Comparison of ENCODE assay signal across 16 cellular contexts in genomic region chr11:74538680-74539079, GRCh38.
"Had no signal": no experiment of that assay in that cellular context is flagged by ENCODE, and none has a peak within 500 bp of the region (broad histone marks: within the 10 kb centered on the region; RNA-seq: fewer than 3 reads in every experiment).

No MANE protein-coding gene starts in this region.

- DNase-seq: activated CD4-positive, alpha-beta T cell treated with anti-CD3 and anti-CD28 coated beads for 4 hours; activated CD8-positive, alpha-beta T cell treated with anti-CD3 and anti-CD28 coated beads, Interleukin-2, amount 10 ng/mL, durations not matched to agents 7 days and 5 days; activated naive CD4-positive, alpha-beta T cell treated with Interleukin-2 at 50 U/mL for 16 hours; central memory CD4-positive, alpha-beta T cell; cortex of kidney; effector memory CD8-positive, alpha-beta T cell; gastrocnemius medialis; kidney; left ventricle myocardium inferior; pancreas; stimulated activated CD4-positive, alpha-beta T cell treated with anti-CD3 and anti-CD28 coated beads, Interleukin-15, amount 100 ng/mL, for 24 hours; stimulated activated CD4-positive, alpha-beta T cell treated with anti-CD3 and anti-CD28 coated beads, Interleukin-4, amount 100 ng/mL, for 4 hours; stomach had no signal

- H3K27ac Mint-ChIP-seq: activated CD8-positive, alpha-beta T cell treated with anti-CD3 and anti-CD28 coated beads, Interleukin-2, amount 10 ng/mL, durations not matched to agents 7 days and 5 days; effector memory CD8-positive, alpha-beta T cell had no signal

- H3K4me1 ChIP-seq: esophagus muscularis mucosa, gastrocnemius medialis, left ventricle myocardium inferior, pancreas had no signal

- ATAC-seq: activated CD8-positive, alpha-beta T cell treated with anti-CD3 and anti-CD28 coated beads, Interleukin-2, amount 10 ng/mL, durations not matched to agents 7 days and 5 days; effector memory CD8-positive, alpha-beta T cell; gastrocnemius medialis; pancreas had no signal

- H3K36me3 ChIP-seq: esophagus muscularis mucosa, gastrocnemius medialis, left ventricle myocardium inferior, pancreas, stomach, thoracic aorta had no signal

- H3K4me3 Mint-ChIP-seq: activated CD8-positive, alpha-beta T cell treated with anti-CD3 and anti-CD28 coated beads, Interleukin-2, amount 10 ng/mL, durations not matched to agents 7 days and 5 days; effector memory CD8-positive, alpha-beta T cell; neural crest cell had no signal

- H3K27me3 ChIP-seq: esophagus muscularis mucosa, gastrocnemius medialis, pancreas, stomach had no signal

- H3K4me3 ChIP-seq: esophagus muscularis mucosa, gastrocnemius medialis, left ventricle myocardium inferior, pancreas, stomach, thoracic aorta had no signal

- H3K27ac ChIP-seq: esophagus muscularis mucosa, gastrocnemius medialis, left ventricle myocardium inferior, pancreas, stomach, thoracic aorta had no signal
